In genomic region chr6:20744911-20745557, GRCh38 we compare ENCODE assay signal across 23 cellular contexts.
A peak's percentile ranks its signal among the peaks of the same experiment; 100 is the strongest.
DNase-seq lines count a peak whose midpoint lies in the region; ATAC-seq and TF ChIP-seq lines count a peak whose summit lies in the region.
"Had no signal": no experiment of that assay in that cellular context is flagged by ENCODE, and none has a peak within 500 bp of the region (broad histone marks: within the 10 kb centered on the region; RNA-seq: fewer than 3 reads in every experiment).

No MANE protein-coding gene starts in this region.

- TF ChIP-seq POLR2A in sigmoid colon (IDR thresholded peaks at IDR 0.05), result no peak

- WGBS in sigmoid colon, 2 donors, result 91 to 93% methylated on average over 9 of the region's 9 CpGs

- no peak overlapping the region for H3K4me2 ChIP-seq in DND-41 (ENCODE audit: insufficient read depth, low read length)
- H3K4me2 ChIP-seq: BLaER1 had no signal

- TF ChIP-seq CTCF in 22Rv1 (IDR thresholded peaks at IDR 0.05), result no peak
- TF ChIP-seq CTCF in DND-41 (IDR thresholded peaks at IDR 0.05; ENCODE audit: borderline replicate concordance, extremely low read depth, low read length, poor library complexity, severe bottlenecking), result no peak
- no peak for TF ChIP-seq CTCF in sigmoid colon (IDR thresholded peaks at IDR 0.05)

- H3K9ac ChIP-seq in DND-41 (ENCODE audit: low read depth, low read length), result no peak overlapping the region
- H3K9ac ChIP-seq: BLaER1 had no signal

- no peak for TF ChIP-seq EP300 in sigmoid colon (IDR thresholded peaks at IDR 0.05)

- H3K27ac ChIP-seq in 22Rv1, result peak overlapping the region; percentile 68
- H3K27ac ChIP-seq in DND-41 (ENCODE audit: low read length), result no peak overlapping the region
- H3K27ac ChIP-seq in sigmoid colon, result no peak overlapping the region
- H3K27ac ChIP-seq: BLaER1, uterus had no signal

- intact Hi-C loops in sigmoid colon (cut with DNase I), result no loop called here

- H3K9me3 ChIP-seq in DND-41 (ENCODE audit: insufficient read depth, low read length, severe bottlenecking) (no peaks in the 10 kb centered on the region), sigmoid colon (no peaks in the 10 kb centered on the region)
- H3K9me3 ChIP-seq: uterus had no signal

- H3K4me3 ChIP-seq in DND-41 (ENCODE audit: low read depth in 1 of 2, low read length in 2 of 2), result no peak overlapping the region
- no peak overlapping the region for H3K4me3 ChIP-seq in sigmoid colon
- H3K4me3 ChIP-seq: BLaER1, uterus had no signal

- H3K27me3 ChIP-seq in DND-41 (ENCODE audit: insufficient read depth, low read length, poor library complexity) (no peaks in the 10 kb centered on the region), sigmoid colon (no peaks in the 10 kb centered on the region)
- H3K27me3 ChIP-seq: BLaER1, uterus had no signal

- DNase-seq in DND-41 (no peak), NCI-H1436 treated with DMSO at 0.1 percent for 48 hours (lab: John Stamatoyannopoulos, UW) (peak; percentile 67), NCI-H748 (lab: John Stamatoyannopoulos, UW; ENCODE audit: unreplicated experiment) (peak; percentile 72), ureter (ENCODE audit: low spot score) (no peak), sigmoid colon (no peak)
- DNase-seq in activated CD4-positive, CD25-positive, alpha-beta regulatory T cell (lab: John Stamatoyannopoulos, UW), result no peak
- DNase-seq: activated CD4-positive, CD25-positive, alpha-beta regulatory T cell treated with anti-CD3 and anti-CD28 coated beads, Interleukin-2, amount 50 U/mL, for 72 hours; activated naive CD4-positive, alpha-beta T cell treated with anti-CD3 and anti-CD28 coated beads, Interleukin-2, amount 50 U/mL, for 16 hours; activated T-cell treated with anti-CD3 and anti-CD28 coated beads, Interleukin-2, amount 50 U/mL, for 4 hours; anterior cingulate cortex; caudate nucleus; dermis blood vessel endothelial cell; glutamatergic neuron; HCEC 1CT; NCI-H524 treated with DMSO at 0.1 percent for 48 hours; PC-3; Right ventricle myocardium superior; stimulated activated CD4-positive, alpha-beta T cell treated with anti-CD3 and anti-CD28 coated beads, Interleukin-1b, Interleukin-23, amount 100 ng/mL, for 48 hours; uterus had no signal

- no peak overlapping the region for H2AFZ ChIP-seq in DND-41 (ENCODE audit: low read depth, low read length)

- H3K36me3 ChIP-seq in DND-41 (ENCODE audit: insufficient read depth, low read length) (peaks cover 7% of the 10 kb centered on the region; the same call in 1 of the 2 replicates), sigmoid colon (peaks cover 0 to 3% (median under 1%) of the 10 kb centered on the region in 4 donors)
- H3K36me3 ChIP-seq: uterus had no signal

- no peaks in the 10 kb centered on the region for H4K20me1 ChIP-seq in DND-41 (ENCODE audit: insufficient read depth, low read length)
- H4K20me1 ChIP-seq: BLaER1 had no signal

- H3K4me1 ChIP-seq in DND-41 (ENCODE audit: insufficient read depth, low read length) (0 out of 2 replicates have a peak, but pooled peaks cover 3% of the 10 kb centered on the region), sigmoid colon (no peaks in the 10 kb centered on the region)
- H3K4me1 ChIP-seq: BLaER1, uterus had no signal

- ATAC-seq in DND-41 (ENCODE audit: insufficient read depth, low read depth), result 0 out of 3 replicates have a peak, but pooled peaks have one; percentile 24
- no peak for ATAC-seq in HG03097 (IDR thresholded peaks at IDR 0.05; ENCODE audit: low FRiP score, unreplicated experiment)
- ATAC-seq: activated T-cell treated with anti-CD3 and anti-CD28 coated beads, Interleukin-2, amount 50 U/mL, for 4 hours; stimulated activated effector memory CD8-positive, alpha-beta T cell treated with anti-CD3 and anti-CD28 coated beads, Interleukin-12 subunit alpha, Interleukin-12 subunit beta, amount 100 ng/mL, for 72 hours had no signal

- no peaks in the 10 kb centered on the region for H3K79me2 ChIP-seq in DND-41 (ENCODE audit: insufficient read depth, low read length)

Comparison
In these comparisons a context has a peak if more than half of its experiments do, and no peak if none do; other contexts are left out.
1. DNase-seq: peak in NCI-H1436 treated with DMSO at 0.1 percent for 48 hours (single experiment) and NCI-H748 (single experiment); none in DND-41 (single experiment), activated CD4-positive, CD25-positive, alpha-beta regulatory T cell (0 of 4), ureter (single experiment) and sigmoid colon (single experiment).